Comparison of ENCODE assay signal across 9 cellular contexts in genomic region chr1:86914635-86914997, GRCh38. TPM values are rescaled to one million over a fixed set of nuclear protein-coding genes. Genes with fewer than 3 reads are reported as not detected.
DNase-seq lines count a peak whose midpoint lies in the region; ATAC-seq and TF ChIP-seq lines count a peak whose summit lies in the region.
"Had no signal": no experiment of that assay in that cellular context is flagged by ENCODE, and none has a peak within 500 bp of the region (broad histone marks: within the 10 kb centered on the region; RNA-seq: fewer than 3 reads in every experiment).

HS2ST1 (plus strand) TSS chr1:86914635.

- no peaks in the 10 kb centered on the region for H3K9me3 Mint-ChIP-seq in Calu3 (ENCODE audit: low read depth, unreplicated experiment)
- H3K9me3 Mint-ChIP-seq: IgD-negative memory B cell had no signal

- TF ChIP-seq CTCF in Calu3 (IDR thresholded peaks at IDR 0.05; ENCODE audit: unreplicated experiment) = no peak

- H2BK12ac ChIP-seq in neuronal stem cell (ENCODE audit: low read length) = no peak within 1 kb of the TSS

- H3K4me1 ChIP-seq in neuronal stem cell (ENCODE audit: control insufficient read depth in 2 of 2, insufficient read depth in 1 of 2, low read depth in 1 of 2, low read length in 2 of 2) = peaks cover 4 to 8% of the 10 kb centered on the region in 2 donors

- peak within 1 kb of the TSS; percentile 87 for H3K23ac ChIP-seq in neuronal stem cell (ENCODE audit: low read depth, low read length, poor library complexity)

- peak within 1 kb of the TSS; percentile 96 for H2BK5ac ChIP-seq in neuronal stem cell (ENCODE audit: low read length)

- H2AFZ ChIP-seq in neuronal stem cell (ENCODE audit: low read length) = peak within 1 kb of the TSS; percentile 88

- no peak within 1 kb of the TSS for H4K91ac ChIP-seq in neuronal stem cell (ENCODE audit: low read depth, low read length, poor library complexity)

- peaks cover 1 to 19% of the 10 kb centered on the region in 2 donors for H3K36me3 ChIP-seq in neuronal stem cell (replicated peaks in 1 of 2; ENCODE audit: control insufficient read depth in 2 of 2, insufficient read depth in 2 of 2, low read length in 2 of 2)

- H3K27ac ChIP-seq in epithelial cell of prostate = peak within 1 kb of the TSS; percentile 80
- H3K27ac ChIP-seq in neuronal stem cell (replicated peaks; ENCODE audit: low read length) = peak within 1 kb of the TSS; percentile 98

- intact Hi-C loops in Calu3 (cut with micrococcal nuclease; ENCODE audit: unreplicated experiment) = loop anchor here (10.0 kb wide), 1 partner anchor 140 kb away; no protein-coding TSS in a partner anchor

- peak within 1 kb of the TSS; percentile 38 for H2BK120ac ChIP-seq in neuronal stem cell (ENCODE audit: low read depth, low read length)

- peaks cover 2% of the 10 kb centered on the region for H3K79me1 ChIP-seq in neuronal stem cell (ENCODE audit: low read depth, low read length)

- CTCF ChIA-PET in Calu3 (lab: Charles Lee) = interaction anchor here (0.6 to 1.6 kb wide), 12 partner anchors 13 to 1058 kb away, joined by 3 to 15 read pairs (median 5); no protein-coding TSS in a partner anchor

- BruUV-seq in Calu3 (replicated peaks; lab: Mats Ljungman, UMichigan) = no TSS peak

- H3K36me3 Mint-ChIP-seq in Calu3 (ENCODE audit: insufficient read depth, unreplicated experiment) = peaks cover 17% of the 10 kb centered on the region

- H3K18ac ChIP-seq in neuronal stem cell (ENCODE audit: low read length) = peak within 1 kb of the TSS; percentile 91

- no peaks in the 10 kb centered on the region for H3K27me3 ChIP-seq in neuronal stem cell (ENCODE audit: control insufficient read depth in 3 of 3, insufficient read depth in 3 of 3, low read depth in 1 of 3, low read length in 3 of 3)

- peak within 1 kb of the TSS; percentile 93 for H3K9ac ChIP-seq in neuronal stem cell (ENCODE audit: low read depth, low read length, poor library complexity)

- H3K4me3 ChIP-seq in neuronal stem cell (ENCODE audit: low read length in 2 of 2) = peak within 1 kb of the TSS; percentile 78 to 97

- H3K9me3 ChIP-seq in neuronal stem cell (replicated peaks in 1 of 2; ENCODE audit: control insufficient read depth in 2 of 2, insufficient read depth in 1 of 2, low read depth in 1 of 2, low read length in 2 of 2) = no peaks in the 10 kb centered on the region

- no peak within 1 kb of the TSS for H4K8ac ChIP-seq in neuronal stem cell (ENCODE audit: low read depth, low read length)

- peaks cover 33% of the 10 kb centered on the region for H3K4me1 Mint-ChIP-seq in Calu3 (ENCODE audit: low read depth, unreplicated experiment)

- no peak for ATAC-seq in GM18502 (IDR thresholded peaks at IDR 0.05; ENCODE audit: poor library complexity, unreplicated experiment)
- no peak for ATAC-seq in HG02973 (IDR thresholded peaks at IDR 0.05; ENCODE audit: unreplicated experiment)

- no peak within 1 kb of the TSS for H3K4ac ChIP-seq in neuronal stem cell (ENCODE audit: low read length)

- no peaks in the 10 kb centered on the region for H3K27me3 Mint-ChIP-seq in Calu3 (ENCODE audit: unreplicated experiment)
- H3K27me3 Mint-ChIP-seq: IgD-negative memory B cell had no signal

- H3K14ac ChIP-seq in neuronal stem cell (ENCODE audit: low read length) = peak within 1 kb of the TSS; percentile 98

- H2BK15ac ChIP-seq in neuronal stem cell (ENCODE audit: low read length) = no peak within 1 kb of the TSS

- no peak within 1 kb of the TSS for H3K27ac Mint-ChIP-seq in Calu3 (ENCODE audit: unreplicated experiment)
- H3K27ac Mint-ChIP-seq: IgD-negative memory B cell had no signal

- no CpG with 5 or more reads among the region's 41 CpGs for WGBS in neuronal stem cell (ENCODE audit: extremely low coverage in 2 of 2, insufficient read length in 2 of 2, insufficient replicate concordance in 1 of 2), 2 donors

- DNase-seq in Calu3 (no peak), NCI-H460 (ENCODE audit: extremely low read depth, low read depth) (no peak), epithelial cell of prostate (ENCODE audit: low read depth, low spot score) (no peak), neuronal stem cell (ENCODE audit: low spot score) (no peak), NCI-H1694 treated with DMSO at 0.1 percent for 48 hours (lab: John Stamatoyannopoulos, UW) (no peak)
- DNase-seq in activated CD8-positive, alpha-beta memory T cell treated with anti-CD3 and anti-CD28 coated beads for 24 hours = no peak

- H3K4me2 ChIP-seq in neuronal stem cell (ENCODE audit: insufficient read depth, low read length, poor library complexity, severe bottlenecking) = peak within 1 kb of the TSS; percentile 75

- no peak within 1 kb of the TSS for H3K4me3 Mint-ChIP-seq in Calu3 (ENCODE audit: low read depth, unreplicated experiment)
- H3K4me3 Mint-ChIP-seq: IgD-negative memory B cell had no signal

- no peak within 1 kb of the TSS for H2AK5ac ChIP-seq in neuronal stem cell (ENCODE audit: low read depth, low read length)

RNA-seq across cellular contexts. Expression of gene HS2ST1, which starts in this region (rescaled TPM):
- total RNA-seq in Calu3 (2022) = 40.8 and 54.0 TPM in 2 replicates
- 15.9 and 16.0 TPM in 2 replicates for total RNA-seq in NCI-H460 (2014; rRNA removed; shearing (Covaris generic))
- polyA plus RNA-seq in NCI-H460 (2014; cell fraction: nucleus; rRNA removed) = 5.7 and 8.0 TPM in 2 replicates
- polyA plus RNA-seq in neuronal stem cell (2013, experiment 1 of 2) = 23.8 TPM
- polyA plus RNA-seq in neuronal stem cell (2013, experiment 2 of 2) = 23.9 TPM
